In genomic region chr1:153115268-153115667, GRCh38 we compare ENCODE assay signal across 15 cellular contexts. TPM values are rescaled to one million over a fixed set of nuclear protein-coding genes. Genes with fewer than 3 reads are reported as not detected.
"Had no signal": no experiment of that assay in that cellular context is flagged by ENCODE, and none has a peak within 500 bp of the region (broad histone marks: within the 10 kb centered on the region; RNA-seq: fewer than 3 reads in every experiment).

No MANE protein-coding gene starts in this region.

RNA-seq across cellular contexts. Expression of gene SPRR2F, which starts 2.0 kb away (rescaled TPM):
- total RNA-seq: activated CD4-positive, alpha-beta memory T cell treated with anti-CD3 and anti-CD28 coated beads, Interleukin-2, amount 10 ng/mL, durations not matched to agents 7 days and 5 days; activated CD4-positive, alpha-beta T cell treated with anti-CD3 and anti-CD28 coated beads for 36 hours; activated CD4-positive, alpha-beta T cell treated with anti-CD3 and anti-CD28 coated beads, Interleukin-2, amount 10 ng/mL, durations not matched to agents 7 days and 5 days; activated CD8-positive, alpha-beta memory T cell treated with anti-CD3 and anti-CD28 coated beads, Interleukin-2, amount 10 ng/mL, durations not matched to agents 7 days and 5 days; activated CD8-positive, alpha-beta T cell treated with anti-CD3 and anti-CD28 coated beads, Interleukin-2, amount 10 ng/mL, durations not matched to agents 7 days and 5 days; activated naive CD8-positive, alpha-beta T cell treated with anti-CD3 and anti-CD28 coated beads, Interleukin-2, amount 10 ng/mL, durations not matched to agents 7 days and 5 days; activated T-helper 2 cell treated with anti-CD3 and anti-CD28 coated beads, Interferon-gamma antibody, Interleukin-2, Interleukin-4, amounts not matched to agents 10 μg/mL and 5 μg/mL and 100 μg/mL, durations not matched to agents 14 hours and 24 hours and 36 hours; aorta; astrocyte; breast epithelium; chondrocyte; WTC11 had no signal
- polyA plus RNA-seq: aorta had no signal

RNA-seq across cellular contexts. Expression of gene SPRR2E, which starts 20.9 kb away (rescaled TPM):
- total RNA-seq: activated CD4-positive, alpha-beta memory T cell treated with anti-CD3 and anti-CD28 coated beads, Interleukin-2, amount 10 ng/mL, durations not matched to agents 7 days and 5 days; activated CD4-positive, alpha-beta T cell treated with anti-CD3 and anti-CD28 coated beads for 36 hours; activated CD4-positive, alpha-beta T cell treated with anti-CD3 and anti-CD28 coated beads, Interleukin-2, amount 10 ng/mL, durations not matched to agents 7 days and 5 days; activated CD8-positive, alpha-beta memory T cell treated with anti-CD3 and anti-CD28 coated beads, Interleukin-2, amount 10 ng/mL, durations not matched to agents 7 days and 5 days; activated CD8-positive, alpha-beta T cell treated with anti-CD3 and anti-CD28 coated beads, Interleukin-2, amount 10 ng/mL, durations not matched to agents 7 days and 5 days; activated naive CD8-positive, alpha-beta T cell treated with anti-CD3 and anti-CD28 coated beads, Interleukin-2, amount 10 ng/mL, durations not matched to agents 7 days and 5 days; activated T-helper 2 cell treated with anti-CD3 and anti-CD28 coated beads, Interferon-gamma antibody, Interleukin-2, Interleukin-4, amounts not matched to agents 10 μg/mL and 5 μg/mL and 100 μg/mL, durations not matched to agents 14 hours and 24 hours and 36 hours; aorta; astrocyte; body of pancreas; breast epithelium; cardiac muscle cell; chondrocyte; WTC11 had no signal
- polyA plus RNA-seq: cardiac muscle cell had no signal

RNA-seq across cellular contexts. Expression of gene SPRR2G, which starts 35.4 kb away (rescaled TPM):
- total RNA-seq: activated CD4-positive, alpha-beta memory T cell treated with anti-CD3 and anti-CD28 coated beads, Interleukin-2, amount 10 ng/mL, durations not matched to agents 7 days and 5 days; activated CD4-positive, alpha-beta T cell treated with anti-CD3 and anti-CD28 coated beads for 36 hours; activated CD4-positive, alpha-beta T cell treated with anti-CD3 and anti-CD28 coated beads, Interleukin-2, amount 10 ng/mL, durations not matched to agents 7 days and 5 days; activated CD8-positive, alpha-beta memory T cell treated with anti-CD3 and anti-CD28 coated beads, Interleukin-2, amount 10 ng/mL, durations not matched to agents 7 days and 5 days; activated CD8-positive, alpha-beta T cell treated with anti-CD3 and anti-CD28 coated beads, Interleukin-2, amount 10 ng/mL, durations not matched to agents 7 days and 5 days; activated naive CD8-positive, alpha-beta T cell treated with anti-CD3 and anti-CD28 coated beads, Interleukin-2, amount 10 ng/mL, durations not matched to agents 7 days and 5 days; activated T-helper 2 cell treated with anti-CD3 and anti-CD28 coated beads, Interferon-gamma antibody, Interleukin-2, Interleukin-4, amounts not matched to agents 10 μg/mL and 5 μg/mL and 100 μg/mL, durations not matched to agents 14 hours and 24 hours and 36 hours; aorta; astrocyte; body of pancreas; breast epithelium; cardiac muscle cell; chondrocyte; WTC11 had no signal
- polyA plus RNA-seq: adipose tissue, aorta, cardiac muscle cell had no signal

RNA-seq across cellular contexts. Expression of gene SPRR2B, which starts 43.9 kb away (rescaled TPM):
- total RNA-seq: activated CD4-positive, alpha-beta memory T cell treated with anti-CD3 and anti-CD28 coated beads, Interleukin-2, amount 10 ng/mL, durations not matched to agents 7 days and 5 days; activated CD4-positive, alpha-beta T cell treated with anti-CD3 and anti-CD28 coated beads for 36 hours; activated CD4-positive, alpha-beta T cell treated with anti-CD3 and anti-CD28 coated beads, Interleukin-2, amount 10 ng/mL, durations not matched to agents 7 days and 5 days; activated CD8-positive, alpha-beta memory T cell treated with anti-CD3 and anti-CD28 coated beads, Interleukin-2, amount 10 ng/mL, durations not matched to agents 7 days and 5 days; activated CD8-positive, alpha-beta T cell treated with anti-CD3 and anti-CD28 coated beads, Interleukin-2, amount 10 ng/mL, durations not matched to agents 7 days and 5 days; activated naive CD8-positive, alpha-beta T cell treated with anti-CD3 and anti-CD28 coated beads, Interleukin-2, amount 10 ng/mL, durations not matched to agents 7 days and 5 days; activated T-helper 2 cell treated with anti-CD3 and anti-CD28 coated beads, Interferon-gamma antibody, Interleukin-2, Interleukin-4, amounts not matched to agents 10 μg/mL and 5 μg/mL and 100 μg/mL, durations not matched to agents 14 hours and 24 hours and 36 hours; aorta; astrocyte; body of pancreas; breast epithelium; cardiac muscle cell; chondrocyte; WTC11 had no signal
- polyA plus RNA-seq: aorta, cardiac muscle cell had no signal

RNA-seq across cellular contexts. Expression of gene SPRR2A, which starts 58.0 kb away (rescaled TPM):
- total RNA-seq: activated CD4-positive, alpha-beta memory T cell treated with anti-CD3 and anti-CD28 coated beads, Interleukin-2, amount 10 ng/mL, durations not matched to agents 7 days and 5 days; activated CD4-positive, alpha-beta T cell treated with anti-CD3 and anti-CD28 coated beads for 36 hours; activated CD4-positive, alpha-beta T cell treated with anti-CD3 and anti-CD28 coated beads, Interleukin-2, amount 10 ng/mL, durations not matched to agents 7 days and 5 days; activated CD8-positive, alpha-beta memory T cell treated with anti-CD3 and anti-CD28 coated beads, Interleukin-2, amount 10 ng/mL, durations not matched to agents 7 days and 5 days; activated CD8-positive, alpha-beta T cell treated with anti-CD3 and anti-CD28 coated beads, Interleukin-2, amount 10 ng/mL, durations not matched to agents 7 days and 5 days; activated naive CD8-positive, alpha-beta T cell treated with anti-CD3 and anti-CD28 coated beads, Interleukin-2, amount 10 ng/mL, durations not matched to agents 7 days and 5 days; activated T-helper 2 cell treated with anti-CD3 and anti-CD28 coated beads, Interferon-gamma antibody, Interleukin-2, Interleukin-4, amounts not matched to agents 10 μg/mL and 5 μg/mL and 100 μg/mL, durations not matched to agents 14 hours and 24 hours and 36 hours; aorta; astrocyte; body of pancreas; breast epithelium; cardiac muscle cell; chondrocyte; WTC11 had no signal
- polyA plus RNA-seq: cardiac muscle cell had no signal
